ENCODE assay signal across 1 cellular context in genomic region chr6:28673800-28674671, GRCh38.
TF ChIP-seq lines count a peak whose summit lies in the region.

No MANE protein-coding gene starts in this region.

TF ChIP-seq in HepG2, 621 proteins besides CTCF, POLR2A, EP300 and RAD21 (continued from another document and continues in another):
- TF ChIP-seq, protein P1, sequence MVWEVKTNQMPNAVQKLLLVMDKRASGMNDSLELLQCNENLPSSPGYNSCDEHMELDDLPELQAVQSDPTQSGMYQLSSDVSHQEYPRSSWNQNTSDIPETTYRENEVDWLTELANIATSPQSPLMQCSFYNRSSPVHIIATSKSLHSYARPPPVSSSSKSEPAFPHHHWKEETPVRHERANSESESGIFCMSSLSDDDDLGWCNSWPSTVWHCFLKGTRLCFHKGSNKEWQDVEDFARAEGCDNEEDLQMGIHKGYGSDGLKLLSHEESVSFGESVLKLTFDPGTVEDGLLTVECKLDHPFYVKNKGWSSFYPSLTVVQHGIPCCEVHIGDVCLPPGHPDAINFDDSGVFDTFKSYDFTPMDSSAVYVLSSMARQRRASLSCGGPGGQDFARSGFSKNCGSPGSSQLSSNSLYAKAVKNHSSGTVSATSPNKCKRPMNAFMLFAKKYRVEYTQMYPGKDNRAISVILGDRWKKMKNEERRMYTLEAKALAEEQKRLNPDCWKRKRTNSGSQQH (CRISPR knock-in tag; IDR thresholded peaks at IDR 0.05; ENCODE audit: low read depth), result no peak
- TF ChIP-seq KLF13 (CRISPR knock-in tag; IDR thresholded peaks at IDR 0.05) (no peak), KLF6 (CRISPR knock-in tag; IDR thresholded peaks at IDR 0.05) (no peak), CAMTA2 (CRISPR knock-in tag; IDR thresholded peaks at IDR 0.05; ENCODE audit: borderline replicate concordance) (no peak), IKZF4 (CRISPR knock-in tag; IDR thresholded peaks at IDR 0.05; ENCODE audit: borderline replicate concordance, low read depth, not compliant biosample characterization) (no peak), TBL1XR1 (IDR thresholded peaks at IDR 0.05; ENCODE audit: borderline replicate concordance, low read length, partially characterized antibody) (no peak), ZMAT5 (CRISPR knock-in tag; IDR thresholded peaks at IDR 0.05; ENCODE audit: borderline replicate concordance, low read depth) (no peak), ZIK1 (CRISPR knock-in tag; IDR thresholded peaks at IDR 0.05; ENCODE audit: borderline replicate concordance, low read depth) (no peak), DNMT3B (CRISPR knock-in tag; conservative IDR thresholded peaks at IDR 0.05) (0 out of 2 replicates have a peak, but pooled peaks have one; percentile 38), CENPX (CRISPR knock-in tag; IDR thresholded peaks at IDR 0.05) (no peak), SUZ12 (IDR thresholded peaks at IDR 0.05; ENCODE audit: low read depth, low read length) (no peak), ETV5 (CRISPR knock-in tag; IDR thresholded peaks at IDR 0.05; ENCODE audit: borderline replicate concordance) (0 out of 2 replicates have a peak, but pooled peaks have one; percentile 12), ZBTB46 (CRISPR knock-in tag; IDR thresholded peaks at IDR 0.05; ENCODE audit: borderline replicate concordance) (no peak), SAP130 (CRISPR knock-in tag; IDR thresholded peaks at IDR 0.05; ENCODE audit: low read depth) (peak; percentile 26; the same call in 1 of the 2 replicates), SNRNP70 (IDR thresholded peaks at IDR 0.05; ENCODE audit: low read depth, low read length) (no peak), PRDM4 (CRISPR knock-in tag; IDR thresholded peaks at IDR 0.05; ENCODE audit: borderline replicate concordance) (no peak), ZNF570 (CRISPR knock-in tag; IDR thresholded peaks at IDR 0.05; ENCODE audit: borderline replicate concordance) (no peak), TBP (CRISPR knock-in tag; IDR thresholded peaks at IDR 0.05) (no peak), ZNF136 (CRISPR knock-in tag; IDR thresholded peaks at IDR 0.05; ENCODE audit: low read depth) (no peak), DR1 (CRISPR knock-in tag; IDR thresholded peaks at IDR 0.05) (no peak; the same call in 1 of the 2 replicates), HDAC6 (IDR thresholded peaks at IDR 0.05; ENCODE audit: low read depth, low read length) (no peak), NFKB2 (CRISPR knock-in tag; IDR thresholded peaks at IDR 0.05; ENCODE audit: borderline replicate concordance) (0 out of 2 replicates have a peak, but pooled peaks have one; percentile 29), RFX3 (CRISPR knock-in tag; IDR thresholded peaks at IDR 0.05) (no peak), FOXK1 (CRISPR knock-in tag; IDR thresholded peaks at IDR 0.05; ENCODE audit: borderline replicate concordance, low read depth) (no peak), ELF4 (CRISPR knock-in tag; IDR thresholded peaks at IDR 0.05; ENCODE audit: borderline replicate concordance) (0 out of 2 replicates have a peak, but pooled peaks have one; percentile 31), ZNF121 (CRISPR knock-in tag; IDR thresholded peaks at IDR 0.05) (no peak), SP1 (IDR thresholded peaks at IDR 0.05) (no peak), SP1 (CRISPR knock-in tag; IDR thresholded peaks at IDR 0.05) (no peak), SAFB2 (CRISPR knock-in tag; IDR thresholded peaks at IDR 0.05; ENCODE audit: borderline replicate concordance, low read depth) (no peak), PHF5A (CRISPR knock-in tag; IDR thresholded peaks at IDR 0.05; ENCODE audit: low read depth, unreplicated experiment) (no peak), JUN (CRISPR knock-in tag; IDR thresholded peaks at IDR 0.05) (no peak), ZNF616 (CRISPR knock-in tag; IDR thresholded peaks at IDR 0.05; ENCODE audit: low read depth) (no peak; the same call in 1 of the 2 replicates), ZFYVE20 (CRISPR knock-in tag; IDR thresholded peaks at IDR 0.05; ENCODE audit: borderline replicate concordance, low read depth) (no peak), ZNF563 (CRISPR knock-in tag; IDR thresholded peaks at IDR 0.05) (no peak), ZNF720 (CRISPR knock-in tag; IDR thresholded peaks at IDR 0.05) (no peak), BRCA1 (CRISPR knock-in tag; IDR thresholded peaks at IDR 0.05) (no peak), ZNF781 (CRISPR knock-in tag; IDR thresholded peaks at IDR 0.05; ENCODE audit: borderline replicate concordance, not compliant biosample characterization) (peak; percentile 93), ZNF501 (CRISPR knock-in tag; IDR thresholded peaks at IDR 0.05) (peak; percentile 90), DMAP1 (CRISPR knock-in tag; IDR thresholded peaks at IDR 0.05) (no peak), ZNF709 (CRISPR knock-in tag; IDR thresholded peaks at IDR 0.05) (no peak), TRIM24 (CRISPR knock-in tag; IDR thresholded peaks at IDR 0.05) (no peak)
- TF ChIP-seq, protein P2, sequence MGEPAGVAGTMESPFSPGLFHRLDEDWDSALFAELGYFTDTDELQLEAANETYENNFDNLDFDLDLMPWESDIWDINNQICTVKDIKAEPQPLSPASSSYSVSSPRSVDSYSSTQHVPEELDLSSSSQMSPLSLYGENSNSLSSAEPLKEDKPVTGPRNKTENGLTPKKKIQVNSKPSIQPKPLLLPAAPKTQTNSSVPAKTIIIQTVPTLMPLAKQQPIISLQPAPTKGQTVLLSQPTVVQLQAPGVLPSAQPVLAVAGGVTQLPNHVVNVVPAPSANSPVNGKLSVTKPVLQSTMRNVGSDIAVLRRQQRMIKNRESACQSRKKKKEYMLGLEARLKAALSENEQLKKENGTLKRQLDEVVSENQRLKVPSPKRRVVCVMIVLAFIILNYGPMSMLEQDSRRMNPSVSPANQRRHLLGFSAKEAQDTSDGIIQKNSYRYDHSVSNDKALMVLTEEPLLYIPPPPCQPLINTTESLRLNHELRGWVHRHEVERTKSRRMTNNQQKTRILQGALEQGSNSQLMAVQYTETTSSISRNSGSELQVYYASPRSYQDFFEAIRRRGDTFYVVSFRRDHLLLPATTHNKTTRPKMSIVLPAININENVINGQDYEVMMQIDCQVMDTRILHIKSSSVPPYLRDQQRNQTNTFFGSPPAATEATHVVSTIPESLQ (CRISPR knock-in tag; conservative IDR thresholded peaks at IDR 0.05), result no peak
- TF ChIP-seq, protein P3, sequence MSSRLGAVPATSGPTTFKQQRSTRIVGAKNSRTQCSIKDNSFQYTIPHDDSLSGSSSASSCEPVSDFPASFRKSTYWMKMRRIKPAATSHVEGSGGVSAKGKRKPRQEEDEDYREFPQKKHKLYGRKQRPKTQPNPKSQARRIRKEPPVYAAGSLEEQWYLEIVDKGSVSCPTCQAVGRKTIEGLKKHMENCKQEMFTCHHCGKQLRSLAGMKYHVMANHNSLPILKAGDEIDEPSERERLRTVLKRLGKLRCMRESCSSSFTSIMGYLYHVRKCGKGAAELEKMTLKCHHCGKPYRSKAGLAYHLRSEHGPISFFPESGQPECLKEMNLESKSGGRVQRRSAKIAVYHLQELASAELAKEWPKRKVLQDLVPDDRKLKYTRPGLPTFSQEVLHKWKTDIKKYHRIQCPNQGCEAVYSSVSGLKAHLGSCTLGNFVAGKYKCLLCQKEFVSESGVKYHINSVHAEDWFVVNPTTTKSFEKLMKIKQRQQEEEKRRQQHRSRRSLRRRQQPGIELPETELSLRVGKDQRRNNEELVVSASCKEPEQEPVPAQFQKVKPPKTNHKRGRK (CRISPR knock-in tag; IDR thresholded peaks at IDR 0.05), result no peak
- TF ChIP-seq, protein P4, sequence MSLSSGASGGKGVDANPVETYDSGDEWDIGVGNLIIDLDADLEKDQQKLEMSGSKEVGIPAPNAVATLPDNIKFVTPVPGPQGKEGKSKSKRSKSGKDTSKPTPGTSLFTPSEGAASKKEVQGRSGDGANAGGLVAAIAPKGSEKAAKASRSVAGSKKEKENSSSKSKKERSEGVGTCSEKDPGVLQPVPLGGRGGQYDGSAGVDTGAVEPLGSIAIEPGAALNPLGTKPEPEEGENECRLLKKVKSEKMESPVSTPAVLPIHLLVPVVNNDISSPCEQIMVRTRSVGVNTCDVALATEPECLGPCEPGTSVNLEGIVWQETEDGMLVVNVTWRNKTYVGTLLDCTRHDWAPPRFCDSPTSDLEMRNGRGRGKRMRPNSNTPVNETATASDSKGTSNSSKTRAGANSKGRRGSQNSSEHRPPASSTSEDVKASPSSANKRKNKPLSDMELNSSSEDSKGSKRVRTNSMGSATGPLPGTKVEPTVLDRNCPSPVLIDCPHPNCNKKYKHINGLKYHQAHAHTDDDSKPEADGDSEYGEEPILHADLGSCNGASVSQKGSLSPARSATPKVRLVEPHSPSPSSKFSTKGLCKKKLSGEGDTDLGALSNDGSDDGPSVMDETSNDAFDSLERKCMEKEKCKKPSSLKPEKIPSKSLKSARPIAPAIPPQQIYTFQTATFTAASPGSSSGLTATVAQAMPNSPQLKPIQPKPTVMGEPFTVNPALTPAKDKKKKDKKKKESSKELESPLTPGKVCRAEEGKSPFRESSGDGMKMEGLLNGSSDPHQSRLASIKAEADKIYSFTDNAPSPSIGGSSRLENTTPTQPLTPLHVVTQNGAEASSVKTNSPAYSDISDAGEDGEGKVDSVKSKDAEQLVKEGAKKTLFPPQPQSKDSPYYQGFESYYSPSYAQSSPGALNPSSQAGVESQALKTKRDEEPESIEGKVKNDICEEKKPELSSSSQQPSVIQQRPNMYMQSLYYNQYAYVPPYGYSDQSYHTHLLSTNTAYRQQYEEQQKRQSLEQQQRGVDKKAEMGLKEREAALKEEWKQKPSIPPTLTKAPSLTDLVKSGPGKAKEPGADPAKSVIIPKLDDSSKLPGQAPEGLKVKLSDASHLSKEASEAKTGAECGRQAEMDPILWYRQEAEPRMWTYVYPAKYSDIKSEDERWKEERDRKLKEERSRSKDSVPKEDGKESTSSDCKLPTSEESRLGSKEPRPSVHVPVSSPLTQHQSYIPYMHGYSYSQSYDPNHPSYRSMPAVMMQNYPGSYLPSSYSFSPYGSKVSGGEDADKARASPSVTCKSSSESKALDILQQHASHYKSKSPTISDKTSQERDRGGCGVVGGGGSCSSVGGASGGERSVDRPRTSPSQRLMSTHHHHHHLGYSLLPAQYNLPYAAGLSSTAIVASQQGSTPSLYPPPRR (CRISPR knock-in tag; IDR thresholded peaks at IDR 0.05; ENCODE audit: borderline replicate concordance), result no peak
- TF ChIP-seq, protein P5, sequence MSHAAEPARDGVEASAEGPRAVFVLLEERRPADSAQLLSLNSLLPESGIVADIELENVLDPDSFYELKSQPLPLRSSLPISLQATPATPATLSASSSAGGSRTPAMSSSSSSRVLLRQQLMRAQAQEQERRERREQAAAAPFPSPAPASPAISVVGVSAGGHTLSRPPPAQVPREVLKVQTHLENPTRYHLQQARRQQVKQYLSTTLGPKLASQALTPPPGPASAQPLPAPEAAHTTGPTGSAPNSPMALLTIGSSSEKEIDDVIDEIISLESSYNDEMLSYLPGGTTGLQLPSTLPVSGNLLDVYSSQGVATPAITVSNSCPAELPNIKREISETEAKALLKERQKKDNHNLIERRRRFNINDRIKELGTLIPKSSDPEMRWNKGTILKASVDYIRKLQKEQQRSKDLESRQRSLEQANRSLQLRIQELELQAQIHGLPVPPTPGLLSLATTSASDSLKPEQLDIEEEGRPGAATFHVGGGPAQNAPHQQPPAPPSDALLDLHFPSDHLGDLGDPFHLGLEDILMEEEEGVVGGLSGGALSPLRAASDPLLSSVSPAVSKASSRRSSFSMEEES (CRISPR knock-in tag; IDR thresholded peaks at IDR 0.05), result no peak; the same call in 1 of the 2 replicates
- TF ChIP-seq, protein P6, sequence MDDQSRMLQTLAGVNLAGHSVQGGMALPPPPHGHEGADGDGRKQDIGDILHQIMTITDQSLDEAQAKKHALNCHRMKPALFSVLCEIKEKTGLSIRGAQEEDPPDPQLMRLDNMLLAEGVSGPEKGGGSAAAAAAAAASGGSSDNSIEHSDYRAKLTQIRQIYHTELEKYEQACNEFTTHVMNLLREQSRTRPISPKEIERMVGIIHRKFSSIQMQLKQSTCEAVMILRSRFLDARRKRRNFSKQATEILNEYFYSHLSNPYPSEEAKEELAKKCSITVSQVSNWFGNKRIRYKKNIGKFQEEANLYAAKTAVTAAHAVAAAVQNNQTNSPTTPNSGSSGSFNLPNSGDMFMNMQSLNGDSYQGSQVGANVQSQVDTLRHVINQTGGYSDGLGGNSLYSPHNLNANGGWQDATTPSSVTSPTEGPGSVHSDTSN (CRISPR knock-in tag; IDR thresholded peaks at IDR 0.05; ENCODE audit: borderline replicate concordance), result 0 out of 2 replicates have a peak, but pooled peaks have one; percentile 20
- TF ChIP-seq, protein P7, sequence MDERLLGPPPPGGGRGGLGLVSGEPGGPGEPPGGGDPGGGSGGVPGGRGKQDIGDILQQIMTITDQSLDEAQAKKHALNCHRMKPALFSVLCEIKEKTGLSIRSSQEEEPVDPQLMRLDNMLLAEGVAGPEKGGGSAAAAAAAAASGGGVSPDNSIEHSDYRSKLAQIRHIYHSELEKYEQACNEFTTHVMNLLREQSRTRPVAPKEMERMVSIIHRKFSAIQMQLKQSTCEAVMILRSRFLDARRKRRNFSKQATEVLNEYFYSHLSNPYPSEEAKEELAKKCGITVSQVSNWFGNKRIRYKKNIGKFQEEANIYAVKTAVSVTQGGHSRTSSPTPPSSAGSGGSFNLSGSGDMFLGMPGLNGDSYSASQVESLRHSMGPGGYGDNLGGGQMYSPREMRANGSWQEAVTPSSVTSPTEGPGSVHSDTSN (CRISPR knock-in tag; IDR thresholded peaks at IDR 0.05), result no peak
